ENCODE assay signal across 28 cellular contexts in the genomic region with DNA sequence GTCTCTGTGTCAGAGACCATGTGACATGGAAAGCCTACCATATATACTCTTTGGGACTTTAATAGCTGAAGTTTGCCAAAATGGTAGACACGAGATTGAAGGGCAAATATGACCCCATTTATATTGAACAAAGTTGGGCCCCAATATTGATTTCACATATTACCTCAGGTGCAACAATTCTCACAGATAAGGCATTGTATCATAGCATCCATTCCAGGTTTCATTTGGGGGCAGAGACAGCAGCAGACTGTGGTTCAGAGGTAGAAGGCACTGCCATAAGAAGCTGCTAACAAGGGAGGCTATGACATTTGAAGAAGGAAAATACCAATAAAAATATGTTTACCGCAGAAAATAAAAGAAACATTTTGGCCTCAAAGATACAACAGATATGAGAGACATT.
"Had no signal": no experiment of that assay in that cellular context is flagged by ENCODE, and none has a peak within 500 bp of the region (broad histone marks: within the 10 kb centered on the region; RNA-seq: fewer than 3 reads in every experiment).

No MANE protein-coding gene starts in this region.

- H3K79me2 ChIP-seq: parathyroid adenoma had no signal

- H3K4me1 Mint-ChIP-seq: naive thymus-derived CD4-positive, alpha-beta T cell; natural killer cell; nephron; stimulated activated naive B cell treated with anti-CD40 and anti-IgM and Interleukin-4, amounts not matched to agents 10 μg/mL and 1 μg/mL and 100 μg/mL, for 72 hours had no signal

- DNase-seq: naive thymus-derived CD4-positive, alpha-beta T cell; natural killer cell; occipital lobe; ovary; posterior cingulate gyrus; psoas muscle; right cardiac atrium; right lobe of liver; sigmoid colon; small intestine; stimulated activated CD4-positive, alpha-beta T cell treated with anti-CD3 and anti-CD28 coated beads, Interleukin-15, amount 100 ng/mL, for 24 hours; stimulated activated CD4-positive, alpha-beta T cell treated with anti-CD3 and anti-CD28 coated beads, Interleukin-4, amount 100 ng/mL, for 1 hour; stimulated activated CD4-positive, alpha-beta T cell treated with anti-CD3 and anti-CD28 coated beads, Interleukin-4, amount 100 ng/mL, for 4 hours; stimulated activated CD8-positive, alpha-beta memory T cell treated with anti-CD3 and anti-CD28 coated beads, Interleukin-4, amount 100 ng/mL, for 48 hours; stimulated activated naive B cell treated with anti-CD40 and anti-IgM and Interleukin-4, amounts not matched to agents 10 μg/mL and 1 μg/mL and 100 μg/mL, for 72 hours; stimulated activated naive CD4-positive, alpha-beta T cell treated with Interleukin-2 at 50 U/mL for 16 hours; stomach; thyroid gland; upper lobe of right lung; uterus had no signal

- H3K9ac ChIP-seq: neural progenitor cell, parathyroid adenoma had no signal

- H3K27me3 Mint-ChIP-seq: naive thymus-derived CD4-positive, alpha-beta T cell; progenitor cell of endocrine pancreas; stimulated activated naive B cell treated with anti-CD40 and anti-IgM and Interleukin-4, amounts not matched to agents 10 μg/mL and 1 μg/mL and 100 μg/mL, for 72 hours; stimulated activated naive CD8-positive, alpha-beta T cell treated with anti-CD3 and anti-CD28 coated beads, Interleukin-15, Interleukin-2, amounts not matched to agents 100 ng/mL and 50 ng/mL, for 24 hours; type B pancreatic cell had no signal

- H3K4me2 ChIP-seq: neural progenitor cell had no signal

- H3K36me3 Mint-ChIP-seq: natural killer cell; stimulated activated naive B cell treated with anti-CD40 and anti-IgM and Interleukin-4, amounts not matched to agents 10 μg/mL and 1 μg/mL and 100 μg/mL, for 72 hours; type B pancreatic cell had no signal

- H3K9me3 Mint-ChIP-seq: type B pancreatic cell had no signal

- H3K4me3 Mint-ChIP-seq: naive thymus-derived CD4-positive, alpha-beta T cell; natural killer cell; nephron; neural progenitor cell; stimulated activated naive B cell treated with anti-CD40 and anti-IgM and Interleukin-4, amounts not matched to agents 10 μg/mL and 1 μg/mL and 100 μg/mL, for 72 hours; stimulated activated naive CD8-positive, alpha-beta T cell treated with anti-CD3 and anti-CD28 coated beads, Interleukin-15, Interleukin-2, amounts not matched to agents 100 ng/mL and 50 ng/mL, for 24 hours; type B pancreatic cell had no signal

- H3K4me1 ChIP-seq: neural progenitor cell, parathyroid adenoma, psoas muscle, right lobe of liver, sigmoid colon, stomach, thyroid gland, tibial nerve, upper lobe of right lung, uterus had no signal

- H3K27me3 ChIP-seq: neural progenitor cell, ovary, right lobe of liver, sigmoid colon, stomach, thyroid gland, tibial nerve, upper lobe of right lung, uterus had no signal

- H3K36me3 ChIP-seq: neural progenitor cell, ovary, right lobe of liver, sigmoid colon, stomach, thoracic aorta, thyroid gland, tibial nerve, upper lobe of right lung, uterus had no signal

- ATAC-seq: naive thymus-derived CD4-positive, alpha-beta T cell; natural killer cell; psoas muscle; right cardiac atrium; right lobe of liver; stimulated activated naive B cell treated with anti-CD40 and anti-IgM and Interleukin-4, amounts not matched to agents 10 μg/mL and 1 μg/mL and 100 μg/mL, for 72 hours; upper lobe of right lung had no signal

- H3K27ac ChIP-seq: neural progenitor cell, ovary, parathyroid adenoma, psoas muscle, right lobe of liver, sigmoid colon, stomach, thoracic aorta, thyroid gland, tibial nerve, upper lobe of right lung, uterus had no signal

- H3K4me3 ChIP-seq: neural progenitor cell, ovary, psoas muscle, right lobe of liver, sigmoid colon, stomach, thoracic aorta, thyroid gland, tibial nerve, upper lobe of right lung, uterus had no signal

- H3K27ac Mint-ChIP-seq: naive thymus-derived CD4-positive, alpha-beta T cell; natural killer cell; nephron; neural progenitor cell; progenitor cell of endocrine pancreas; stimulated activated naive B cell treated with anti-CD40 and anti-IgM and Interleukin-4, amounts not matched to agents 10 μg/mL and 1 μg/mL and 100 μg/mL, for 72 hours; stimulated activated naive CD8-positive, alpha-beta T cell treated with anti-CD3 and anti-CD28 coated beads, Interleukin-15, Interleukin-2, amounts not matched to agents 100 ng/mL and 50 ng/mL, for 24 hours; type B pancreatic cell had no signal
